Comparison of ENCODE assay signal across 8 cellular contexts in the genomic region with DNA sequence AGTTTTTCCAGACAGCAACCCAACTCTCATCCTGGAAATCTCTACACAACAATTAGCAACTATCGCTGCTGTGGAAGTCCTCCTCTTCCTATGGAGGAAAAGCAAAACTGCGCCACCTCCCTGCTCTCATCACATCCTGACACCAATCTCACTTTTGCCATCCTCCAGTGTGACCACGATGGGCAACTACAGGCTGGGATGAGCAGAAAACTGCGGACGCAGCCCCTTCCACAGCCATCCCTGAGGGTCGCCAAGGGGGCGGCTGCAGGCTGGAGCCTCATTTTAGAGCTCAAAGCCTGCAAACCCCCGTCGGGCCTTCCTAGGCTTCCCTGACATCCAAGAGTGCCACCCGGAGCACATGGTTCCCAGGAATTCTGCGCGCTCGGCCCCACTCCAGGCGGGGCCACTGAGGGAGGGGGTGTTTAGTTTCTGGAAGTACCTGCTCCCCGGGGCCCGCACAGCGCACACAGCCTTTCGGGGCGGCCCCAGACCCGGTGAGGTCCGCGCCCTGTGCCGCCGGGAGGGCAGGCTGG. TPM values are rescaled to one million over a fixed set of nuclear protein-coding genes. Genes with fewer than 3 reads are reported as not detected.
DNase-seq lines count a peak whose midpoint lies in the region; ATAC-seq and TF ChIP-seq lines count a peak whose summit lies in the region.

No MANE protein-coding gene starts in this region.

- H3K27ac Mint-ChIP-seq in osteocyte (ENCODE audit: unreplicated experiment) = peak overlapping the region; percentile 56

- peak overlapping the region; percentile 30 for H3K4me3 ChIP-seq in GM12864 (ENCODE audit: low read depth, low read length)

- peak; percentile 26 for DNase-seq in AG08395 (ENCODE audit: low spot score)
- no peak for DNase-seq in GM12864 (ENCODE audit: low read depth)
- peak; percentile 61 for DNase-seq in SK-MEL-5 (ENCODE audit: low read depth, low spot score)
- no peak for DNase-seq in osteocyte (ENCODE audit: extremely low spot score, unreplicated experiment)
- no peak for DNase-seq in GM13976 (ENCODE audit: low spot score)
- DNase-seq in GOT3 (lab: John Stamatoyannopoulos, UW) = no peak

- H3K4me3 Mint-ChIP-seq in osteocyte (ENCODE audit: unreplicated experiment) = peak overlapping the region; percentile 74

- in situ Hi-C loops in SK-MEL-5 (cut with HindIII; ENCODE audit: low pct_unique_long_range_greater_than_20kb, low sequenced_read_pairs) (no loop called here), GM13976 (cut with MboI; ENCODE audit: low sequenced_read_pairs, unreplicated experiment) (no loop called here)

- H3K9me3 Mint-ChIP-seq in osteocyte (ENCODE audit: unreplicated experiment) = no peaks in the 10 kb centered on the region

- H3K4me1 Mint-ChIP-seq in osteocyte (ENCODE audit: unreplicated experiment) = peaks cover 23% of the 10 kb centered on the region

- H3K27me3 Mint-ChIP-seq in osteocyte (ENCODE audit: unreplicated experiment) = no peaks in the 10 kb centered on the region

- peak; percentile 16 for ATAC-seq in esophagus mucosa
- no peak for ATAC-seq in HG03280 (IDR thresholded peaks at IDR 0.05; ENCODE audit: unreplicated experiment)

- TF ChIP-seq CTCF in GM12864 (IDR thresholded peaks at IDR 0.05; ENCODE audit: low read depth, low read length, missing control alignments) (no peak), osteocyte (IDR thresholded peaks at IDR 0.05) (peak; percentile 26), GM13976 (IDR thresholded peaks at IDR 0.05; ENCODE audit: borderline replicate concordance, control extremely low read depth, extremely low read depth, insufficient read depth, missing control alignments) (no peak)

- peaks cover 8% of the 10 kb centered on the region for H3K36me3 Mint-ChIP-seq in osteocyte (ENCODE audit: unreplicated experiment)

RNA-seq across cellular contexts. Expression of a gene that starts 1.2 kb away (rescaled TPM):
- total RNA-seq in SK-MEL-5 (2014; rRNA removed; shearing (Covaris generic)) = 54.7 and 55.2 TPM in 2 replicates
- polyA plus RNA-seq in SK-MEL-5 (2015; cell fraction: cytosol; rRNA removed) = 27.1 and 29.4 TPM in 2 replicates
- 31.6 TPM in 2 replicates for polyA plus RNA-seq in SK-MEL-5 (2015; cell fraction: nucleus; rRNA removed)
- total RNA-seq in esophagus mucosa = 5.0 TPM
- total RNA-seq in osteocyte = 12.2 and 12.8 TPM in 2 replicates

RNA-seq across cellular contexts. Expression of a gene that starts 43.6 kb away (rescaled TPM):
- 8.6 and 11.0 TPM in 2 replicates for total RNA-seq in SK-MEL-5 (2014; rRNA removed; shearing (Covaris generic))
- 32.5 and 39.8 TPM in 2 replicates for polyA plus RNA-seq in SK-MEL-5 (2015; cell fraction: cytosol; rRNA removed)
- polyA plus RNA-seq in SK-MEL-5 (2015; cell fraction: nucleus; rRNA removed) = 45.5 and 63.8 TPM in 2 replicates
- total RNA-seq in esophagus mucosa (1.5 TPM), osteocyte (1.7 and 1.8 TPM in 2 replicates)

RNA-seq across cellular contexts. Expression of a gene that starts 55.8 kb away (rescaled TPM):
- total RNA-seq in SK-MEL-5 (2014; rRNA removed; shearing (Covaris generic)) = 58.3 and 65.2 TPM in 2 replicates
- 71.9 and 83.7 TPM in 2 replicates for polyA plus RNA-seq in SK-MEL-5 (2015; cell fraction: cytosol; rRNA removed)
- polyA plus RNA-seq in SK-MEL-5 (2015; cell fraction: nucleus; rRNA removed) = 35.7 and 56.7 TPM in 2 replicates
- 16.0 TPM for total RNA-seq in esophagus mucosa
- total RNA-seq in osteocyte = 47.2 and 48.9 TPM in 2 replicates

Comparison
In these comparisons a context has a peak if more than half of its experiments do, and no peak if none do; other contexts are left out.
1. DNase-seq: peak in AG08395 (single experiment) and SK-MEL-5 (single experiment); none in GM12864 (single experiment), osteocyte (single experiment), GM13976 (single experiment) and GOT3 (single experiment).